2 cellular contexts compared by ENCODE assay signal in the genomic region with DNA sequence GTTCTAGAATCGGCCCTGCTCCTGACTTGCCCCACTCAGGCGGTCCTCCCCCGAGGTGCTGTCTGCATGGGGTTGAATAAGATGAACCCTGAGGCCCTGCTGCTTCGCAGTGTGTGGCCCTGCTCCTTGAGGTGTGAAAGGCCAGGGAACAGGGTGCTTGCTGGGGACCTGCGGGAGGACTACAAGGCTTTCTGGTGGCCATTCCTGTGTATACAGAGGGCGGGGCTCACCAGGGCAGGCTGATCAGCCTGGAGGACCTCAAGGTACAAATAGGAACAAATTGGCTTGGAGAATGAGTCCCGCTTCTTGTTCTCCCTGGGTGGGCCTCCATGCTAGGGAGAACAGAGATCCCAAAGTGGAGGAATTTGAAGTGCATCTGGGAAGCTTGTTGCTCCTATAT.
TF ChIP-seq lines count a peak whose summit lies in the region.

No MANE protein-coding gene starts in this region.

TF ChIP-seq in HEK293, 187 proteins besides CTCF, POLR2A, EP300 and RAD21:
- TF ChIP-seq ZIC2 (tag by site-specific recombination; IDR thresholded peaks at IDR 0.05) (peak; percentile 19; the same call in 1 of the 2 replicates), ZNF548 (tag by site-specific recombination; IDR thresholded peaks at IDR 0.05) (no peak), GLIS2 (tag by site-specific recombination; IDR thresholded peaks at IDR 0.05) (no peak), GLIS1 (tag by site-specific recombination; IDR thresholded peaks at IDR 0.05) (peak; percentile 27)
- TF ChIP-seq, protein P1, sequence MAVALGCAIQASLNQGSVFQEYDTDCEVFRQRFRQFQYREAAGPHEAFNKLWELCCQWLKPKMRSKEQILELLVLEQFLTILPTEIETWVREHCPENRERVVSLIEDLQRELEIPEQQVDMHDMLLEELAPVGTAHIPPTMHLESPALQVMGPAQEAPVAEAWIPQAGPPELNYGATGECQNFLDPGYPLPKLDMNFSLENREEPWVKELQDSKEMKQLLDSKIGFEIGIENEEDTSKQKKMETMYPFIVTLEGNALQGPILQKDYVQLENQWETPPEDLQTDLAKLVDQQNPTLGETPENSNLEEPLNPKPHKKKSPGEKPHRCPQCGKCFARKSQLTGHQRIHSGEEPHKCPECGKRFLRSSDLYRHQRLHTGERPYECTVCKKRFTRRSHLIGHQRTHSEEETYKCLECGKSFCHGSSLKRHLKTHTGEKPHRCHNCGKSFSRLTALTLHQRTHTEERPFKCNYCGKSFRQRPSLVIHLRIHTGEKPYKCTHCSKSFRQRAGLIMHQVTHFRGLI (tag by site-specific recombination; IDR thresholded peaks at IDR 0.05) = peak; percentile 94
- TF ChIP-seq, protein P2, sequence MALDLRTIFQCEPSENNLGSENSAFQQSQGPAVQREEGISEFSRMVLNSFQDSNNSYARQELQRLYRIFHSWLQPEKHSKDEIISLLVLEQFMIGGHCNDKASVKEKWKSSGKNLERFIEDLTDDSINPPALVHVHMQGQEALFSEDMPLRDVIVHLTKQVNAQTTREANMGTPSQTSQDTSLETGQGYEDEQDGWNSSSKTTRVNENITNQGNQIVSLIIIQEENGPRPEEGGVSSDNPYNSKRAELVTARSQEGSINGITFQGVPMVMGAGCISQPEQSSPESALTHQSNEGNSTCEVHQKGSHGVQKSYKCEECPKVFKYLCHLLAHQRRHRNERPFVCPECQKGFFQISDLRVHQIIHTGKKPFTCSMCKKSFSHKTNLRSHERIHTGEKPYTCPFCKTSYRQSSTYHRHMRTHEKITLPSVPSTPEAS (tag by site-specific recombination; IDR thresholded peaks at IDR 0.05) = no peak
- TF ChIP-seq, protein P3, sequence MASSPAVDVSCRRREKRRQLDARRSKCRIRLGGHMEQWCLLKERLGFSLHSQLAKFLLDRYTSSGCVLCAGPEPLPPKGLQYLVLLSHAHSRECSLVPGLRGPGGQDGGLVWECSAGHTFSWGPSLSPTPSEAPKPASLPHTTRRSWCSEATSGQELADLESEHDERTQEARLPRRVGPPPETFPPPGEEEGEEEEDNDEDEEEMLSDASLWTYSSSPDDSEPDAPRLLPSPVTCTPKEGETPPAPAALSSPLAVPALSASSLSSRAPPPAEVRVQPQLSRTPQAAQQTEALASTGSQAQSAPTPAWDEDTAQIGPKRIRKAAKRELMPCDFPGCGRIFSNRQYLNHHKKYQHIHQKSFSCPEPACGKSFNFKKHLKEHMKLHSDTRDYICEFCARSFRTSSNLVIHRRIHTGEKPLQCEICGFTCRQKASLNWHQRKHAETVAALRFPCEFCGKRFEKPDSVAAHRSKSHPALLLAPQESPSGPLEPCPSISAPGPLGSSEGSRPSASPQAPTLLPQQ (tag by site-specific recombination; IDR thresholded peaks at IDR 0.05) = no peak

TF ChIP-seq in K562, 482 proteins besides CTCF, POLR2A, EP300 and RAD21:
- TF ChIP-seq PHB2 (IDR thresholded peaks at IDR 0.05; ENCODE audit: low read depth) (no peak), L3MBTL2 (IDR thresholded peaks at IDR 0.05) (0 out of 2 replicates have a peak, but pooled peaks have one; percentile 33)
